ENCODE assay signal across 15 cellular contexts in the genomic region with DNA sequence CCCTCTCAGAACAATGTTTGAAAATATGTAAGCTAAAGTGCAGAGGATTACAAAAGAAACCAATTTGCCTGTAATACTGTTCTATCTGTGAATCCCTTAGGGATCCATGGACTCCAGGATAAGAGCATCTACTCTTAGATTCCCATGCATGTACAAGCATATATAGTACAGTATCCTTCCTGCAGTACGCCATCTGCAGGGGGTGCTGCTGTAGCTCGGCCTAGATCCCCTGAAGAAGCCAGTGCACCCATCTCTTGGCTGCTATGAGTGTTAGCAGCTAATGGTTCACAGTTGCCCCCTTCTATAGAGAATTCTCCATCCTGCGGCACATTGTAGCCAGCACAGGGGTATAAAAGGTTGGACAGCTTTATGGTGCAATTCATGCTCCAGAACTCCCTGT.
DNase-seq lines count a peak whose midpoint lies in the region; ATAC-seq and TF ChIP-seq lines count a peak whose summit lies in the region.
"Had no signal": no experiment of that assay in that cellular context is flagged by ENCODE, and none has a peak within 500 bp of the region (broad histone marks: within the 10 kb centered on the region; RNA-seq: fewer than 3 reads in every experiment).

No MANE protein-coding gene starts in this region.

- intact Hi-C loops in Panc1 (cut with micrococcal nuclease; ENCODE audit: unreplicated experiment), result no loop called here

- no peaks in the 10 kb centered on the region for H3K9me3 ChIP-seq in DND-41 (ENCODE audit: insufficient read depth, low read length, severe bottlenecking)
- no peaks in the 10 kb centered on the region for H3K9me3 ChIP-seq in Panc1 (ENCODE audit: control insufficient read depth, insufficient read depth, low read depth, low read length)
- no peaks in the 10 kb centered on the region for H3K9me3 ChIP-seq in endodermal cell (ENCODE audit: control insufficient read depth, low read length)
- H3K9me3 ChIP-seq: left lung had no signal

- H3K27me3 ChIP-seq in DND-41 (ENCODE audit: insufficient read depth, low read length, poor library complexity) (no peaks in the 10 kb centered on the region), Panc1 (ENCODE audit: control insufficient read depth, insufficient read depth, low read length) (peaks cover 21% of the 10 kb centered on the region), endodermal cell (ENCODE audit: control insufficient read depth, insufficient read depth, low read length, poor library complexity, severe bottlenecking) (no peaks in the 10 kb centered on the region)
- H3K27me3 ChIP-seq: left lung had no signal

- no peak overlapping the region for H3K4me2 ChIP-seq in DND-41 (ENCODE audit: insufficient read depth, low read length)

- WGBS in endodermal cell (ENCODE audit: insufficient coverage in 1 of 2, insufficient read length in 1 of 2), 2 experiments, result 88 to 92% methylated on average over 3 of the region's 3 CpGs

- no peak overlapping the region for H3K4me3 Mint-ChIP-seq in endodermal cell
- H3K4me3 Mint-ChIP-seq: B cell had no signal

- peak; percentile 49 for TF ChIP-seq CTCF in DND-41 (IDR thresholded peaks at IDR 0.05; ENCODE audit: borderline replicate concordance, extremely low read depth, low read length, poor library complexity, severe bottlenecking)
- 0 out of 2 replicates have a peak, but pooled peaks have one; percentile 7 for TF ChIP-seq CTCF in GM12875 (IDR thresholded peaks at IDR 0.05; ENCODE audit: borderline replicate concordance, insufficient read depth, low read depth, low read length)
- peak; percentile 32 for TF ChIP-seq CTCF in Panc1 (IDR thresholded peaks at IDR 0.05)
- TF ChIP-seq CTCF in endodermal cell (conservative IDR thresholded peaks at IDR 0.05), result peak; percentile 53

- H3K27ac ChIP-seq in DND-41 (ENCODE audit: low read length) (no peak overlapping the region), Panc1 (ENCODE audit: low read length) (no peak overlapping the region), endodermal cell (ENCODE audit: low read depth, low read length) (no peak overlapping the region)
- H3K27ac ChIP-seq: left lung had no signal

- no peaks in the 10 kb centered on the region for H4K20me1 ChIP-seq in DND-41 (ENCODE audit: insufficient read depth, low read length)

- no TSS peak for BruUV-seq in Panc1 (replicated peaks; lab: Mats Ljungman, UMichigan)

- H2AFZ ChIP-seq in DND-41 (ENCODE audit: low read depth, low read length), result no peak overlapping the region

- H3K4me1 ChIP-seq in DND-41 (ENCODE audit: insufficient read depth, low read length) (no peaks in the 10 kb centered on the region), Panc1 (ENCODE audit: control insufficient read depth, insufficient read depth, low read length) (no peaks in the 10 kb centered on the region), endodermal cell (ENCODE audit: control insufficient read depth, insufficient read depth, low read length) (no peaks in the 10 kb centered on the region)
- H3K4me1 ChIP-seq: left lung had no signal

- H3K27ac Mint-ChIP-seq in endodermal cell, result no peak overlapping the region
- H3K27ac Mint-ChIP-seq: B cell had no signal

- POLR2A ChIA-PET in Panc1 (lab: Charles Lee), result no interaction called here

- in situ Hi-C loops in Panc1 (cut with HindIII; ENCODE audit: low pct_unique_long_range_greater_than_20kb, low sequenced_read_pairs), result no loop called here
- in situ Hi-C loops in KBM-7 (cut with MboI; ENCODE audit: low pct_unique_long_range_greater_than_20kb, low sequenced_read_pairs), result no loop called here

- CTCF ChIA-PET in Panc1 (lab: Charles Lee), result no interaction called here

- DNase-seq in DND-41 (no peak), Panc1 (ENCODE audit: low read depth, low spot score) (no peak), endodermal cell (no peak), C1 segment of cervical spinal cord (lab: John Stamatoyannopoulos, UW) (no peak), KBM-7 (no peak), NCI-H446 (lab: John Stamatoyannopoulos, UW) (no peak)
- no peak for DNase-seq in NK-92 treated with Interleukin-12 subunit alpha and Interleukin-12 subunit beta, amount 100 ng/mL, for 24 hours (lab: John Stamatoyannopoulos, UW)
- DNase-seq: activated naive CD4-positive, alpha-beta T cell; IMR-90; left lung; NCI-H1436 treated with DMSO at 0.1 percent for 48 hours; NCI-H510A treated with DMSO at 0.1 percent for 48 hours; stimulated activated CD4-positive, alpha-beta T cell treated with anti-CD3 and anti-CD28 coated beads, Interleukin-4, amount 100 ng/mL, for 24 hours had no signal

- peaks cover 1% of the 10 kb centered on the region for H3K4me1 Mint-ChIP-seq in endodermal cell

- H3K36me3 ChIP-seq in DND-41 (ENCODE audit: insufficient read depth, low read length) (no peaks in the 10 kb centered on the region), Panc1 (ENCODE audit: control insufficient read depth, insufficient read depth, low read length) (no peaks in the 10 kb centered on the region), endodermal cell (ENCODE audit: control insufficient read depth, insufficient read depth, low read length) (no peaks in the 10 kb centered on the region)
- H3K36me3 ChIP-seq: left lung had no signal

- H3K36me3 Mint-ChIP-seq in endodermal cell (ENCODE audit: low read depth), result no peaks in the 10 kb centered on the region

- ATAC-seq in DND-41 (ENCODE audit: insufficient read depth, low read depth) (peak; percentile 45; the same call in 2 of the 3 replicates), Panc1 (peak; percentile 78)
- ATAC-seq: left lung had no signal

- peaks cover 3% of the 10 kb centered on the region for H3K27me3 Mint-ChIP-seq in endodermal cell (ENCODE audit: insufficient read depth)

- no peak overlapping the region for H3K4me3 ChIP-seq in DND-41 (ENCODE audit: low read depth in 1 of 2, low read length in 2 of 2)
- H3K4me3 ChIP-seq in GM12875 (ENCODE audit: low read depth, low read length), result no peak overlapping the region
- H3K4me3 ChIP-seq in Panc1 (ENCODE audit: low read depth in 2 of 2, low read length in 2 of 2), result no peak overlapping the region
- H3K4me3 ChIP-seq in endodermal cell (ENCODE audit: low read length), result no peak overlapping the region
- H3K4me3 ChIP-seq: left lung had no signal

- no peaks in the 10 kb centered on the region for H3K79me2 ChIP-seq in DND-41 (ENCODE audit: insufficient read depth, low read length)

- no peaks in the 10 kb centered on the region for H3K9me3 Mint-ChIP-seq in endodermal cell

- H3K9ac ChIP-seq in DND-41 (ENCODE audit: low read depth, low read length) (no peak overlapping the region), endodermal cell (ENCODE audit: extremely low read depth, low read length, poor library complexity, severe bottlenecking) (no peak overlapping the region)
